Comparison of ENCODE assay signal across 17 cellular contexts in genomic region chr16:12545292-12545610, GRCh38.
DNase-seq lines count a peak whose midpoint lies in the region; ATAC-seq and TF ChIP-seq lines count a peak whose summit lies in the region.
"Had no signal": no experiment of that assay in that cellular context is flagged by ENCODE, and none has a peak within 500 bp of the region (broad histone marks: within the 10 kb centered on the region; RNA-seq: fewer than 3 reads in every experiment).

No MANE protein-coding gene starts in this region.

- no peaks in the 10 kb centered on the region for H3K9me3 Mint-ChIP-seq in activated CD4-positive, alpha-beta T cell treated with anti-CD3 and anti-CD28 coated beads, Interleukin-2, amount 10 ng/mL, durations not matched to agents 7 days and 5 days
- H3K9me3 Mint-ChIP-seq in activated B cell treated with CpG ODN at 0.5 μM for 24 hours (no peaks in the 10 kb centered on the region), memory B cell (no peaks in the 10 kb centered on the region)

- H3K27ac ChIP-seq in temporal lobe (ENCODE audit: low read depth, low read length): peak overlapping the region; percentile 28
- H3K27ac ChIP-seq: GM23248 had no signal

- no peak for DNase-seq in activated CD4-positive, alpha-beta T cell treated with anti-CD3 and anti-CD28 coated beads, Interleukin-2, amount 10 ng/mL, durations not matched to agents 7 days and 5 days
- no peak for DNase-seq in activated CD4-positive, alpha-beta T cell treated with anti-CD3 and anti-CD28 coated beads for 48 hours
- DNase-seq in activated B cell treated with CpG ODN at 0.5 μM for 24 hours (no peak), memory B cell (ENCODE audit: low spot score in 2 of 2) (no peak), erythroblast (lab: John Stamatoyannopoulos, UW) (no peak), NCI-H1436 treated with DMSO at 0.1 percent for 48 hours (lab: John Stamatoyannopoulos, UW) (no peak), SKM-1 treated with dmso at 0.1 percent for 144 hours (lab: John Stamatoyannopoulos, UW; ENCODE audit: unreplicated experiment) (no peak)
- DNase-seq: 8988T, GM23248, KG1, NCI-H1092, NCI-H1694, NCI-H2107, NCI-H345, Peyer's patch, SHP77 treated with DMSO at 0.1 percent for 48 hours had no signal

- ATAC-seq in activated B cell treated with CpG ODN at 0.5 μM for 24 hours (ENCODE audit: low read depth): no peak
- ATAC-seq in memory B cell (ENCODE audit: low read depth): no peak

- no peaks in the 10 kb centered on the region for H3K27me3 Mint-ChIP-seq in activated CD4-positive, alpha-beta T cell treated with anti-CD3 and anti-CD28 coated beads, Interleukin-2, amount 10 ng/mL, durations not matched to agents 7 days and 5 days
- H3K27me3 Mint-ChIP-seq in activated B cell treated with CpG ODN at 0.5 μM for 24 hours (no peaks in the 10 kb centered on the region), memory B cell (no peaks in the 10 kb centered on the region)

- peak overlapping the region; percentile 41 for H3K27ac Mint-ChIP-seq in activated CD4-positive, alpha-beta T cell treated with anti-CD3 and anti-CD28 coated beads, Interleukin-2, amount 10 ng/mL, durations not matched to agents 7 days and 5 days
- H3K27ac Mint-ChIP-seq in activated B cell treated with CpG ODN at 0.5 μM for 24 hours (peak overlapping the region; percentile 75), memory B cell (peak overlapping the region; percentile 77)

- TF ChIP-seq CTCF in activated B cell treated with CpG ODN at 0.5 μM for 24 hours (IDR thresholded peaks at IDR 0.05): no peak

- H3K36me3 Mint-ChIP-seq in activated CD4-positive, alpha-beta T cell treated with anti-CD3 and anti-CD28 coated beads, Interleukin-2, amount 10 ng/mL, durations not matched to agents 7 days and 5 days (ENCODE audit: low read depth): peaks cover 12% of the 10 kb centered on the region
- H3K36me3 Mint-ChIP-seq in activated B cell treated with CpG ODN at 0.5 μM for 24 hours (ENCODE audit: low read depth) (peaks cover 21% of the 10 kb centered on the region), memory B cell (peaks cover 6% of the 10 kb centered on the region)

- H3K4me1 Mint-ChIP-seq in activated CD4-positive, alpha-beta T cell treated with anti-CD3 and anti-CD28 coated beads, Interleukin-2, amount 10 ng/mL, durations not matched to agents 7 days and 5 days: peaks cover 83% of the 10 kb centered on the region
- H3K4me1 Mint-ChIP-seq in activated B cell treated with CpG ODN at 0.5 μM for 24 hours (peaks cover 78% of the 10 kb centered on the region), memory B cell (peaks cover 65% of the 10 kb centered on the region)

- CTCF ChIA-PET in activated CD4-positive, alpha-beta T cell treated with anti-CD3 and anti-CD28 coated beads, Interleukin-2, amount 10 ng/mL, durations not matched to agents 7 days and 5 days (lab: Charles Lee): no interaction called here
- CTCF ChIA-PET in activated B cell treated with CpG ODN at 0.5 μM for 24 hours (lab: Charles Lee): no interaction called here

- no peak overlapping the region for H3K4me3 Mint-ChIP-seq in activated CD4-positive, alpha-beta T cell treated with anti-CD3 and anti-CD28 coated beads, Interleukin-2, amount 10 ng/mL, durations not matched to agents 7 days and 5 days
- H3K4me3 Mint-ChIP-seq in activated B cell treated with CpG ODN at 0.5 μM for 24 hours (peak overlapping the region; percentile 59), memory B cell (peak overlapping the region; percentile 58)

- POLR2A ChIA-PET in activated CD4-positive, alpha-beta T cell treated with anti-CD3 and anti-CD28 coated beads, Interleukin-2, amount 10 ng/mL, durations not matched to agents 7 days and 5 days (lab: Charles Lee): interaction anchor here (0.7 kb wide), 1 partner anchor 8 kb away, joined by 3 read pairs; no protein-coding TSS in a partner anchor
- POLR2A ChIA-PET in activated B cell treated with CpG ODN at 0.5 μM for 24 hours (lab: Charles Lee): no interaction called here

- TF ChIP-seq POLR2A in erythroblast (IDR thresholded peaks at IDR 0.05; ENCODE audit: low read length): no peak

- intact Hi-C loops in activated B cell treated with CpG ODN at 0.5 μM for 24 hours (cut with micrococcal nuclease): loop anchor here (5.0 to 10.0 kb wide), 2 partner anchors 60 to 257 kb away; partner anchors contain the start of gene CPPED1
